7 cellular contexts compared by ENCODE assay signal in the genomic region with DNA sequence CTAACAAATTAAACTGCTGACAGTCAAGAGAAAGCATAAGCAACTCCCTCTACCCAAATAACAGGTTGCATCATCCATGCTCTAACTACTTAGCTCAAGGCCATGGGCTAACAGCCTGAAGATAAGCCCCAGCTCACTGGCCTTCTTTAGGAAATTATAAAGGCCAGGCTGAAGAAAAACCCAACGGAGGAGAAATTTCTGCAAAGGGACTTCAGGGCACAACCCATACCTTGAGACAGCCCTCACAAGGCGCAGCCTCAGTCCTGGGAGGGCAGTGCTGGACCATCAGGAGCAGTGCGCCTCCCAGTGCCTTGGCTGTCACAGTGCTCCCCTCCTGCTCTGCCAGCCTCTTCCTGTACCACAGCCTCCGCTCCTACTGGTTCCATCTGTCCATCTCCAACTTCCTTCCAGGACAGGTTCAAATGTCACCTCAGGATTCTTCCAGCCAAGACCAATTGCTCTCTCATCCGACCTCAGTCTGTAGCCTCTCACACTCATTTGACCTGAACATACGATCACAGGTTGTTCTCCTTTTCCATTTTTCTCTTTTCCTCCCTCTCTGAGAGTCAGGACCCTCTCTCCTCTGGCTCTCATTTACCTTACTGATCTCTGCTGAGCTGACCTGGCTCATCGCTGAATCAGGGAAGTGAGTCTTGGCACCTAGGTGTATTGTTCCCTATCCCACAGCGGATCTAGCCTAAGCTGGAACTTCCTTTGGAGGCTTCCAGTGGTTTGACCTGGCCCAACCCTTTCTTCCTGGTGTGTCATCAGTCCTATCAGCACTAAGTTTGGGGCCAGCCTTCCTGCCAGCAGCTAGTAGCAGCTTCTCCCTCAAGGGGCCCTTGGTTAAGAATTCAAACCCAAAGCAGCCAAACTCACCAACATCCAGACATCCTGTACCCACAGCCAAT. TPM values are rescaled to one million over a fixed set of nuclear protein-coding genes. Genes with fewer than 3 reads are reported as not detected.
DNase-seq lines count a peak whose midpoint lies in the region; ATAC-seq and TF ChIP-seq lines count a peak whose summit lies in the region.

No MANE protein-coding gene starts in this region.

- H3K27me3 ChIP-seq in H9 (ENCODE audit: insufficient read depth, low read length) = no peaks in the 10 kb centered on the region
- no peaks in the 10 kb centered on the region for H3K27me3 ChIP-seq in RWPE2 (ENCODE audit: insufficient read depth, poor library complexity, severe bottlenecking)
- H3K27me3 ChIP-seq in esophagus (ENCODE audit: control insufficient read depth in 1 of 2, insufficient read depth in 2 of 2, low read length in 2 of 2) = no peaks in the 10 kb centered on the region
- H3K27me3 ChIP-seq in psoas muscle (ENCODE audit: insufficient read depth in 3 of 3, low read length in 2 of 3) = no peaks in the 10 kb centered on the region

- H2BK12ac ChIP-seq in H9 (ENCODE audit: insufficient read length, low read depth, low read length) = no peak overlapping the region

- peaks cover 8% of the 10 kb centered on the region for H3K79me1 ChIP-seq in H9 (ENCODE audit: insufficient read depth, low read depth, low read length, poor library complexity, severe bottlenecking)

- H3K4me3 ChIP-seq in RWPE2 (ENCODE audit: severe bottlenecking) (peak overlapping the region; percentile 78), esophagus (ENCODE audit: low read depth in 1 of 2, low read length in 2 of 2) (peak overlapping the region in 1 of 2 donors; percentile 29), psoas muscle (peak overlapping the region; percentile 82)

- H3K56ac ChIP-seq in H9 (ENCODE audit: insufficient read length, low read depth, low read length) = no peak overlapping the region

- no peak overlapping the region for H2AFZ ChIP-seq in H9 (ENCODE audit: low read length)

- H3K4me1 ChIP-seq in H9 (ENCODE audit: insufficient read depth, low read length) = no peaks in the 10 kb centered on the region
- peaks cover 33% of the 10 kb centered on the region for H3K4me1 ChIP-seq in RWPE2 (ENCODE audit: insufficient read depth, poor library complexity, severe bottlenecking)
- H3K4me1 ChIP-seq in esophagus (ENCODE audit: control insufficient read depth in 2 of 2, insufficient read depth in 2 of 2, low read length in 1 of 2) = peaks cover 7 to 20% of the 10 kb centered on the region in 2 donors
- H3K4me1 ChIP-seq in psoas muscle = peaks cover 43% of the 10 kb centered on the region

- peak; percentile 39; the same call in 2 of the 3 replicates for TF ChIP-seq CTCF in H9 (conservative IDR thresholded peaks at IDR 0.05)
- TF ChIP-seq CTCF in RWPE2 (IDR thresholded peaks at IDR 0.05; ENCODE audit: poor library complexity, severe bottlenecking) = no peak
- no peak for TF ChIP-seq CTCF in psoas muscle (IDR thresholded peaks at IDR 0.05)

- H4K20me1 ChIP-seq in H9 (ENCODE audit: control insufficient read depth, insufficient read depth, insufficient read length) = no peaks in the 10 kb centered on the region

- H3T11ph ChIP-seq in H9 (ENCODE audit: low read length) = no peak overlapping the region

- H3K4me2 ChIP-seq in H9 (ENCODE audit: insufficient read depth, insufficient read length, low read length) = peak overlapping the region; percentile 10

- no CpG with 5 or more reads among the region's 8 CpGs for WGBS in H9 (ENCODE audit: extremely low coverage, insufficient read length, low lambda C conversion rate)
- 65 to 73% methylated on average over 8 of the region's 8 CpGs for WGBS in esophagus, 2 donors
- 70 to 83% (median 71%) methylated on average over 8 of the region's 8 CpGs for WGBS in psoas muscle, 3 donors

- peaks cover 16 to 31% (median 31%) of the 10 kb centered on the region in 3 experiments; a peak in 6 of 7 replicates for H3K36me3 Mint-ChIP-seq in H9 (ENCODE audit: insufficient read depth in 1 of 3, low read depth in 3 of 3)

- H4K5ac ChIP-seq in H9 (ENCODE audit: insufficient read length, low read depth, low read length) = no peak overlapping the region

- H3K23me2 ChIP-seq in H9 (ENCODE audit: insufficient read length, low read depth, low read length, poor library complexity, severe bottlenecking) = peaks cover 7% of the 10 kb centered on the region

- no peaks in the 10 kb centered on the region for H3K9me3 Mint-ChIP-seq in H9

- H2BK20ac ChIP-seq in H9 (ENCODE audit: low read depth, low read length, poor library complexity, severe bottlenecking) = no peak overlapping the region

- H2AK5ac ChIP-seq in H9 (ENCODE audit: insufficient read length, low read length) = no peak overlapping the region

- H3K4me3 Mint-ChIP-seq in H9 = peak overlapping the region; percentile 90 to 94

- no peaks in the 10 kb centered on the region; the same call in 1 of the 2 replicates for H3K27me3 Mint-ChIP-seq in H9 (ENCODE audit: low read depth)

- H3K36me3 ChIP-seq in RWPE2 (ENCODE audit: low read depth) = peaks cover 50% of the 10 kb centered on the region
- H3K36me3 ChIP-seq in esophagus (ENCODE audit: control insufficient read depth in 2 of 2, insufficient read depth in 2 of 2, low read length in 1 of 2) = peaks cover 5 to 8% of the 10 kb centered on the region in 2 donors
- H3K36me3 ChIP-seq in psoas muscle (ENCODE audit: insufficient read depth in 1 of 2, low read depth in 1 of 2) = peaks cover under 1 to 24% of the 10 kb centered on the region in 2 donors

- H3K9me3 ChIP-seq in H9 (ENCODE audit: control insufficient read depth, low read depth, low read length) (no peaks in the 10 kb centered on the region), RWPE2 (ENCODE audit: severe bottlenecking) (no peaks in the 10 kb centered on the region), esophagus (ENCODE audit: control insufficient read depth in 2 of 2, insufficient read depth in 1 of 2, low read depth in 1 of 2, low read length in 1 of 2) (no peaks in the 10 kb centered on the region), psoas muscle (no peaks in the 10 kb centered on the region)

- H3K23ac ChIP-seq in H9 (ENCODE audit: insufficient read length, low read depth, low read length) = no peak overlapping the region

- no peak overlapping the region for H3K27ac ChIP-seq in H9 (ENCODE audit: insufficient read length, low read depth, low read length)
- H3K27ac ChIP-seq in RWPE2 (ENCODE audit: poor library complexity, severe bottlenecking) = peak overlapping the region; percentile 81
- H3K27ac ChIP-seq in esophagus (ENCODE audit: low read depth in 2 of 2, low read length in 1 of 2) = peak overlapping the region; percentile 7 to 74
- H3K27ac ChIP-seq in psoas muscle = peak overlapping the region; percentile 91

- no peak overlapping the region for H3K14ac ChIP-seq in H9 (ENCODE audit: insufficient read depth, low read length)

- no peak overlapping the region for H3K9ac ChIP-seq in H9 (ENCODE audit: extremely low read depth, insufficient read length, low read length)

- no peak overlapping the region for H3K4ac ChIP-seq in H9 (ENCODE audit: low read depth, low read length)

- H3K27ac Mint-ChIP-seq in H9 = peak overlapping the region in 2 of 3 experiments; percentile 15 to 83; a peak in 4 of 7 replicates

- H4K91ac ChIP-seq in H9 (ENCODE audit: insufficient read length, low read depth, low read length) = no peak overlapping the region

- ATAC-seq in RWPE2 (ENCODE audit: low read depth) = peak; percentile 69
- peak in 3 of 4 donors; percentile 38 to 41 (median 40) for ATAC-seq in psoas muscle

- H2BK5ac ChIP-seq in H9 (ENCODE audit: insufficient read length, low read length) = no peak overlapping the region

- DNase-seq in H9 (peak; percentile 45), RWPE2 (ENCODE audit: low spot score) (no peak), psoas muscle (peak; percentile 30 to 63), mesenteric fat pad (ENCODE audit: low spot score) (no peak), NCI-H2107 (lab: John Stamatoyannopoulos, UW) (no peak)
- DNase-seq in stimulated activated CD4-positive, alpha-beta T cell treated with anti-CD3 and anti-CD28 coated beads, Interleukin-2, amount 100 ng/mL, for 24 hours = no peak

- no peak overlapping the region for H2BK120ac ChIP-seq in H9 (ENCODE audit: low read depth, low read length, poor library complexity, severe bottlenecking)

- no peak overlapping the region for H2BK15ac ChIP-seq in H9 (ENCODE audit: low read depth, low read length)

- no peak overlapping the region for H3K18ac ChIP-seq in H9 (ENCODE audit: insufficient read length, low read depth, low read length)

- peaks cover 8% of the 10 kb centered on the region; the same call in 1 of the 2 replicates for H3K79me2 ChIP-seq in H9 (ENCODE audit: insufficient read depth, low read length)

- H4K8ac ChIP-seq in H9 (replicated peaks; ENCODE audit: insufficient read length, low read depth, low read length) = no peak overlapping the region

- intact Hi-C loops in psoas muscle (cut with DNase I) = no loop called here

- H3K4me1 Mint-ChIP-seq in H9 = peaks cover 21 to 23% of the 10 kb centered on the region in 2 experiments

RNA-seq across cellular contexts. Expression of a gene that starts 1.9 kb away (rescaled TPM):
- 64.6 and 64.7 TPM in 2 replicates for total RNA-seq in H9 (2021)
- 10 to 100 TPM; 12.4 to 20.4 TPM for polyA plus RNA-seq in esophagus
- total RNA-seq in psoas muscle = 100 to 1,000 TPM in 2 of 4 donors, 10 to 100 TPM in 2; 65.2 to 121 (median 96.9) TPM
- polyA plus RNA-seq in psoas muscle = 10 to 100 TPM; 52.2 to 99.2 (median 69.8) TPM
- 104 TPM for total RNA-seq in mesenteric fat pad

RNA-seq across cellular contexts. Expression of a gene that starts 27.3 kb away (rescaled TPM):
- total RNA-seq in H9 (2021) (9.6 and 10.5 TPM in 2 replicates), psoas muscle (1 to 10 TPM; 3.6 to 5.9 (median 4.0) TPM), mesenteric fat pad (35.5 TPM)
- polyA plus RNA-seq in esophagus (10 to 100 TPM; 14.7 to 20.6 TPM), psoas muscle (1 to 10 TPM; 1.7 to 2.7 (median 2.2) TPM)

Comparison
In these comparisons a context has a peak if more than half of its experiments do, and no peak if none do; other contexts are left out.
1. DNase-seq: peak in H9 (single experiment) and psoas muscle (2 of 2); none in RWPE2 (single experiment), stimulated activated CD4-positive, alpha-beta T cell treated with anti-CD3 and anti-CD28 coated beads, Interleukin-2, amount 100 ng/mL, for 24 hours (0 of 2), mesenteric fat pad (single experiment) and NCI-H2107 (single experiment).